Comparison of ENCODE assay signal across 15 cellular contexts in the genomic region with DNA sequence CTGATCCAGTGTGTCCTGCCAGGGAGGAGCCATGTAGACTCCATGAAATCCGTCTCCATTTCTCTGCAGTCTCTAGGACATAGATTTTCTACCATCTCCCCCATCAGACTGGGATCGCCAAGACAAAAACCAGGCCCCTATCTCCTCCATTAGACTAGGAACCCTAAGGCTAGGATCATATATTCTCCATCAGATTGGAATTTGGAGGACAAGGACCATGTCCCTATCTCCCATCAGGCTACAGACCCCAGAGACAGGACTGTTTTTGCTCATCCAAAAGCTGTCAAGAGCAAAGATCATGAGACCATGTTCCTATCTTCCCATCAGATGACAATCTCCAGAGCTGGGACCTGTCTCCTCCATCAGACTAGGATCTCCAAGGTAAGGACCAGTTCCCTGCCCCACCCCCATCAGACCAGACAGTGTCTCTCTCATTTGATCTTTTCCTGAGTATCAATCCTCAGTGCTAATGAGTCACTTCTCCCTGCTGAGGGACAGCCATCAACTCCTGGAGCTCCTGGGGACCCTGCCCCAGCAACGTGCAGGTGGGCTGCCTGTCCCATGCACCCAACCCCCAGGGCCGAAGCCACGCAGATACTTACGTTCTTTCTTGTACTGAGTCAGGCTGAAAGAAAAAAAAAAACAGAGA. TPM values are rescaled to one million over a fixed set of nuclear protein-coding genes. Genes with fewer than 3 reads are reported as not detected.
"Had no signal": no experiment of that assay in that cellular context is flagged by ENCODE, and none has a peak within 500 bp of the region (broad histone marks: within the 10 kb centered on the region; RNA-seq: fewer than 3 reads in every experiment).

No MANE protein-coding gene starts in this region.

RNA-seq across cellular contexts. Expression of a gene that starts 4.3 kb away (rescaled TPM):
- total RNA-seq: liver; lung microvascular endothelial cell; mesenteric fat pad; naive thymus-derived CD8-positive, alpha-beta T cell; psoas muscle; right lobe of liver; subcutaneous adipose tissue had no signal
- polyA plus RNA-seq: naive thymus-derived CD8-positive, alpha-beta T cell had no signal

RNA-seq across cellular contexts. Expression of a gene that starts 7.5 kb away (rescaled TPM):
- total RNA-seq: liver; lung microvascular endothelial cell; mucosa of descending colon; naive thymus-derived CD8-positive, alpha-beta T cell; right lobe of liver; spleen; testis; urinary bladder had no signal
- polyA plus RNA-seq: liver; naive thymus-derived CD8-positive, alpha-beta T cell had no signal

RNA-seq across cellular contexts. Expression of a gene that starts 33.4 kb away (rescaled TPM):
- total RNA-seq: epithelial cell of proximal tubule; liver; lung microvascular endothelial cell; naive thymus-derived CD8-positive, alpha-beta T cell; urinary bladder had no signal
- polyA plus RNA-seq: liver; naive thymus-derived CD8-positive, alpha-beta T cell had no signal

RNA-seq across cellular contexts. Expression of a gene that starts 48.2 kb away (rescaled TPM):
- total RNA-seq: epithelial cell of proximal tubule; hepatocyte; liver; lung microvascular endothelial cell; mesenteric fat pad; mucosa of descending colon; naive thymus-derived CD8-positive, alpha-beta T cell; osteoblast; psoas muscle; right lobe of liver; spleen; subcutaneous adipose tissue; tibial nerve; urinary bladder had no signal
- polyA plus RNA-seq: hepatocyte; liver; naive thymus-derived CD8-positive, alpha-beta T cell; spleen; urinary bladder had no signal
